ENCODE assay signal across 27 cellular contexts in the genomic region with DNA sequence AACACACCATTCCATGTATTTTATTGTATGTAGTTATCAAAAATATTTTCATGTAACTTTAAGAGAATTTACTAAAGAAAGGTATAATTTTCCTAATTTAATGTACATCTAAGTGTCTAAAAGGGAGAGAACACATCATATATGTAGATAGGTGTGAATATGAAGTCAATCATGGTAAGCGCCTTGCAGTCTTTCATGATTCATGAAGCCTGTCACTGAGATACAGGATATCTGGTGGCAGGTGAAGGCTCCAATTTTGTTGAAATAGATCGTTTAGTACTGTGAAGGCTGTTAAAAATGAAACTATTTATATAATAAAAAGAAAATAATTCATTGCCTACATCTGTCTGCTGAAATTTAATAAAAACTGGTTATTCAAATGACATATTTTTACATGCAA. TPM values are rescaled to one million over a fixed set of nuclear protein-coding genes. Genes with fewer than 3 reads are reported as not detected.
DNase-seq lines count a peak whose midpoint lies in the region; TF ChIP-seq lines count a peak whose summit lies in the region.
"Had no signal": no experiment of that assay in that cellular context is flagged by ENCODE, and none has a peak within 500 bp of the region (broad histone marks: within the 10 kb centered on the region; RNA-seq: fewer than 3 reads in every experiment).

No MANE protein-coding gene starts in this region.

- DNase-seq in activated CD4-positive, alpha-beta T cell treated with anti-CD3 and anti-CD28 coated beads for 4 hours, result no peak
- DNase-seq: 8988T; ACHN; AML-193; BE2C; C1 segment of cervical spinal cord; Caco-2; Calu3; CD4-positive, alpha-beta memory T cell; CD4-positive, alpha-beta T cell; CD4-positive, CD25-positive, alpha-beta regulatory T cell; CD8-positive, alpha-beta memory T cell; CD8-positive, alpha-beta T cell; COR-L47; DMS 273 treated with DMSO at 0.1 percent for 48 hours; DMS153; DMS53; DMS79; DMS79 treated with DMSO at 0.1 percent for 48 hours; DND-41; EL had no signal

- peak; percentile 80 for TF ChIP-seq EP300 in neural cell (conservative IDR thresholded peaks at IDR 0.05; ENCODE audit: poor library complexity, severe bottlenecking)

- no peak for TF ChIP-seq RAD21 in neural cell (conservative IDR thresholded peaks at IDR 0.05)

- no peaks in the 10 kb centered on the region for H3K9me3 ChIP-seq in neural cell (ENCODE audit: low read length)
- H3K9me3 ChIP-seq: A549, BE2C, BLaER1, Caco-2 had no signal

- no peaks in the 10 kb centered on the region for H3K79me2 ChIP-seq in neural cell (replicated peaks; ENCODE audit: insufficient read depth, low read length)

- H3K27ac ChIP-seq in neural cell (ENCODE audit: low read length), result no peak overlapping the region
- H3K27ac ChIP-seq: 22Rv1; A549; BLaER1; BLaER1 treated with 17β-estradiol and CSF1 and Interleukin-3, amounts not matched to agents 10 nM and 100 nM; C4-2B had no signal

- H3K4me2 ChIP-seq in neural cell (ENCODE audit: low read length), result no peak overlapping the region
- H3K4me2 ChIP-seq: A549; BLaER1; BLaER1 treated with 17β-estradiol and CSF1 and Interleukin-3, amounts not matched to agents 10 nM and 100 nM had no signal

- no peak overlapping the region for H3K4me3 ChIP-seq in neural cell (ENCODE audit: low read length)
- H3K4me3 ChIP-seq: A549; BLaER1; BLaER1 treated with 17β-estradiol and CSF1 and Interleukin-3, amounts not matched to agents 10 nM and 100 nM had no signal

- H3K27me3 ChIP-seq in neural cell (ENCODE audit: insufficient read depth, low read depth, low read length), result no peaks in the 10 kb centered on the region
- H3K27me3 ChIP-seq: BLaER1; BLaER1 treated with 17β-estradiol and CSF1 and Interleukin-3, amounts not matched to agents 10 nM and 100 nM had no signal

- H3K9me2 ChIP-seq in neural cell (ENCODE audit: insufficient read depth, low read length), result no peaks in the 10 kb centered on the region

- H3K9ac ChIP-seq in neural cell (ENCODE audit: low read length), result no peak overlapping the region
- H3K9ac ChIP-seq: BLaER1; BLaER1 treated with 17β-estradiol and CSF1 and Interleukin-3, amounts not matched to agents 10 nM and 100 nM had no signal

- no peaks in the 10 kb centered on the region for H3K36me3 ChIP-seq in neural cell (ENCODE audit: insufficient read depth, low read length)
- H3K36me3 ChIP-seq: BE2C; BLaER1; BLaER1 treated with 17β-estradiol and CSF1 and Interleukin-3, amounts not matched to agents 10 nM and 100 nM had no signal

- no peak overlapping the region for H2AFZ ChIP-seq in neural cell (ENCODE audit: low read depth, low read length)

- TF ChIP-seq CTCF in neural cell (IDR thresholded peaks at IDR 0.05; ENCODE audit: poor library complexity, severe bottlenecking), result no peak

- H4K20me1 ChIP-seq in neural cell (ENCODE audit: insufficient read depth), result no peaks in the 10 kb centered on the region
- H4K20me1 ChIP-seq: BLaER1; BLaER1 treated with 17β-estradiol and CSF1 and Interleukin-3, amounts not matched to agents 10 nM and 100 nM had no signal

- H3F3A ChIP-seq in neural cell (ENCODE audit: insufficient read depth, low read length, poor library complexity, severe bottlenecking), result no peaks in the 10 kb centered on the region

TF ChIP-seq in neural cell, 6 proteins besides CTCF, POLR2A, EP300 and RAD21:
- TF ChIP-seq, protein P1, sequence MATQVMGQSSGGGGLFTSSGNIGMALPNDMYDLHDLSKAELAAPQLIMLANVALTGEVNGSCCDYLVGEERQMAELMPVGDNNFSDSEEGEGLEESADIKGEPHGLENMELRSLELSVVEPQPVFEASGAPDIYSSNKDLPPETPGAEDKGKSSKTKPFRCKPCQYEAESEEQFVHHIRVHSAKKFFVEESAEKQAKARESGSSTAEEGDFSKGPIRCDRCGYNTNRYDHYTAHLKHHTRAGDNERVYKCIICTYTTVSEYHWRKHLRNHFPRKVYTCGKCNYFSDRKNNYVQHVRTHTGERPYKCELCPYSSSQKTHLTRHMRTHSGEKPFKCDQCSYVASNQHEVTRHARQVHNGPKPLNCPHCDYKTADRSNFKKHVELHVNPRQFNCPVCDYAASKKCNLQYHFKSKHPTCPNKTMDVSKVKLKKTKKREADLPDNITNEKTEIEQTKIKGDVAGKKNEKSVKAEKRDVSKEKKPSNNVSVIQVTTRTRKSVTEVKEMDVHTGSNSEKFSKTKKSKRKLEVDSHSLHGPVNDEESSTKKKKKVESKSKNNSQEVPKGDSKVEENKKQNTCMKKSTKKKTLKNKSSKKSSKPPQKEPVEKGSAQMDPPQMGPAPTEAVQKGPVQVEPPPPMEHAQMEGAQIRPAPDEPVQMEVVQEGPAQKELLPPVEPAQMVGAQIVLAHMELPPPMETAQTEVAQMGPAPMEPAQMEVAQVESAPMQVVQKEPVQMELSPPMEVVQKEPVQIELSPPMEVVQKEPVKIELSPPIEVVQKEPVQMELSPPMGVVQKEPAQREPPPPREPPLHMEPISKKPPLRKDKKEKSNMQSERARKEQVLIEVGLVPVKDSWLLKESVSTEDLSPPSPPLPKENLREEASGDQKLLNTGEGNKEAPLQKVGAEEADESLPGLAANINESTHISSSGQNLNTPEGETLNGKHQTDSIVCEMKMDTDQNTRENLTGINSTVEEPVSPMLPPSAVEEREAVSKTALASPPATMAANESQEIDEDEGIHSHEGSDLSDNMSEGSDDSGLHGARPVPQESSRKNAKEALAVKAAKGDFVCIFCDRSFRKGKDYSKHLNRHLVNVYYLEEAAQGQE (IDR thresholded peaks at IDR 0.05; ENCODE audit: borderline replicate concordance), result no peak
- peak; percentile 52 for TF ChIP-seq POLR2AphosphoS5 (IDR thresholded peaks at IDR 0.05)

RNA-seq across cellular contexts. Expression of a gene that starts 15.5 kb away (rescaled TPM):
- 58.4 and 61.7 TPM in 2 replicates for polyA plus RNA-seq in neural cell
- 110 and 121 TPM in 2 replicates for polyA minus RNA-seq in neural cell
